In genomic region chr5:111756701-111757581, GRCh38 we compare ENCODE assay signal across 1 cellular context.
TF ChIP-seq lines count a peak whose summit lies in the region.

Gene NREP, minus strand, starts transcription at chr5:111757194. Its CDS starts 1,422 bp downstream, at chr5:111755772.

TF ChIP-seq in WTC11, 78 proteins besides CTCF, POLR2A, EP300 and RAD21 (continued from another document):
- TF ChIP-seq ZBTB43 (CRISPR knock-in tag; IDR thresholded peaks at IDR 0.05) (no peak), MYBL2 (CRISPR knock-in tag; IDR thresholded peaks at IDR 0.05) (0 out of 2 replicates have a peak, but pooled peaks have one; percentile 36), EMX1 (CRISPR knock-in tag; IDR thresholded peaks at IDR 0.05) (0 out of 2 replicates have a peak, but pooled peaks have one; percentile 19), ZSCAN18 (CRISPR knock-in tag; IDR thresholded peaks at IDR 0.05) (no peak), NFATC4 (CRISPR knock-in tag; IDR thresholded peaks at IDR 0.05) (no peak), ATF1 (CRISPR knock-in tag; IDR thresholded peaks at IDR 0.05) (no peak), ETV6 (CRISPR knock-in tag; IDR thresholded peaks at IDR 0.05) (no peak), ZNF281 (CRISPR knock-in tag; IDR thresholded peaks at IDR 0.05) (no peak), KAT7 (CRISPR knock-in tag; IDR thresholded peaks at IDR 0.05; ENCODE audit: borderline replicate concordance) (no peak)
